8 cellular contexts compared by ENCODE assay signal in the genomic region with DNA sequence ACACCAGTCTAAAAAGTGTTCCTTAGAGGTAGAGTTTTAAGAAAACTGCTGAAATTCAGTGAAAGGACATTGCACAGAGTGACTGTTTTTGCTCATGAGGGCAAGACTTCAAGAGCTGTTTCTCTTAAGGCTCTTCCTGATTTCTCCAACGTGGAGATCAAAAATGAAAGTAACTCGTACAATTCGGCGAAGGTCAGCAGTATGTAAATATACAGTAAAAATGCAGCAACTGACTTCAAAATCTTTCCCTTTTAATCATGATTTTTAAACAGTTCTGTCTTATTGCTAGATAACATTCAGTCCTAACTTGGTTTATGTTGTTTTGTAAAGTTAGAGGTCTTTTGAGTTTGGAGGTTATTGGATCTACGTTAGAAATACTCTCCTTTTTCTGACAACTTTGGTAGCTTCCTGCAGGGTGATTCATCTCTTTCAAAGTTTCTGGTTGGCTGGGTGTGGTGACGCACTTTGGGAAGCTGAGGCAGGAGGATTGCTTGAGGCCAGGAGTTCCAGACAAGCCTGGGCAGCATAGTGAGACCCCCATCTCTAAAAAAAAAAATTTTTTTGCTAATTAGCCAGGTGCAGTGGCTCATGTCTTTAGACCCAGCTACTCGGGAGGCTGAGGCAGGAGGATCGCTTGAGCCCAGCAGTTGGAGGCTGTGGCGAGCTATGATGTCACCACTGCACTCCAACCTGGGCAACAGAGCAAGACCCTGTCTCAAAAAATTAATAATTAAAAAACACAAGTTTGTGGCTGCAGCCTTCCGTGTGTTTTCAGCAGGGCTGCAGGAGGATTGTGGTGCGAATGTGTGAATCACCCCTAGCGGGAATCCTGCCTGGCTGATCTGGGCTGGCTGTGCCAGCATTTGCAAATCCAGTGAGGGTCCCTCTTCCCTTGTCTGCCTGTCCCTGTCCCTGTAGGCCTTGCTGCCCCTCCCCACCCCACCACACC. TPM values are rescaled to one million over a fixed set of nuclear protein-coding genes. Genes with fewer than 3 reads are reported as not detected.
DNase-seq lines count a peak whose midpoint lies in the region; ATAC-seq and TF ChIP-seq lines count a peak whose summit lies in the region.

No MANE protein-coding gene starts in this region.

- H3K27ac ChIP-seq in Peyer's patch: peak overlapping the region; percentile 77 to 94 (median 88)

- no peaks in the 10 kb centered on the region for H3K9me3 Mint-ChIP-seq in activated CD4-positive, alpha-beta T cell treated with anti-CD3 and anti-CD28 coated beads for 36 hours (ENCODE audit: low read depth)
- no peaks in the 10 kb centered on the region for H3K9me3 Mint-ChIP-seq in central memory CD8-positive, alpha-beta T cell

- peaks cover 67% of the 10 kb centered on the region for H3K4me1 Mint-ChIP-seq in activated CD4-positive, alpha-beta T cell treated with anti-CD3 and anti-CD28 coated beads for 36 hours
- peaks cover 50% of the 10 kb centered on the region for H3K4me1 Mint-ChIP-seq in central memory CD8-positive, alpha-beta T cell

- peak overlapping the region; percentile 91 for H3K27ac Mint-ChIP-seq in activated CD4-positive, alpha-beta T cell treated with anti-CD3 and anti-CD28 coated beads for 36 hours
- peak overlapping the region; percentile 94 for H3K27ac Mint-ChIP-seq in central memory CD8-positive, alpha-beta T cell (ENCODE audit: low read depth)

- H3K9me3 ChIP-seq in Peyer's patch (no peaks in the 10 kb centered on the region), mononuclear cell (ENCODE audit: low read depth, low read length) (no peaks in the 10 kb centered on the region)

- H3K4me3 ChIP-seq in Peyer's patch (peak overlapping the region in 3 of 4 donors; percentile 40 to 42 (median 41)), mononuclear cell (ENCODE audit: low read length) (peak overlapping the region; percentile 34)

- CTCF ChIA-PET in activated CD4-positive, alpha-beta T cell treated with anti-CD3 and anti-CD28 coated beads for 36 hours (lab: Charles Lee): interaction anchor here (0.8 to 1.9 kb wide), 6 partner anchors 9 to 105 kb away, joined by 3 to 5 read pairs (median 4); no protein-coding TSS in a partner anchor

- TF ChIP-seq POLR2A in Peyer's patch (IDR thresholded peaks at IDR 0.05): peak; percentile 27 to 45

- peaks cover 0 to 19% (median 0%) of the 10 kb centered on the region in 3 donors for H3K36me3 ChIP-seq in Peyer's patch

- peak overlapping the region; percentile 68 for H3K4me3 Mint-ChIP-seq in activated CD4-positive, alpha-beta T cell treated with anti-CD3 and anti-CD28 coated beads for 36 hours
- peak overlapping the region; percentile 80 for H3K4me3 Mint-ChIP-seq in central memory CD8-positive, alpha-beta T cell

- peaks cover 0 to 39% (median 7%) of the 10 kb centered on the region in 4 donors for H3K4me1 ChIP-seq in Peyer's patch
- peaks cover 53% of the 10 kb centered on the region for H3K4me1 ChIP-seq in mononuclear cell (ENCODE audit: insufficient read depth, low read length)

- peaks cover 48% of the 10 kb centered on the region for H3K36me3 Mint-ChIP-seq in activated CD4-positive, alpha-beta T cell treated with anti-CD3 and anti-CD28 coated beads for 36 hours (ENCODE audit: low read depth)
- peaks cover 17% of the 10 kb centered on the region for H3K36me3 Mint-ChIP-seq in central memory CD8-positive, alpha-beta T cell (ENCODE audit: insufficient read depth)

- peak; percentile 31 for ATAC-seq in activated CD4-positive, alpha-beta T cell treated with anti-CD3 and anti-CD28 coated beads for 36 hours
- no peak for ATAC-seq in central memory CD8-positive, alpha-beta T cell (replicated peaks; ENCODE audit: extremely low read depth, poor library complexity, severe bottlenecking)
- no peak for ATAC-seq in HG03354 (IDR thresholded peaks at IDR 0.05; ENCODE audit: poor library complexity, severe bottlenecking, unreplicated experiment)

- POLR2A ChIA-PET in activated CD4-positive, alpha-beta T cell treated with anti-CD3 and anti-CD28 coated beads for 36 hours (lab: Charles Lee): interaction anchor here (0.7 to 1.4 kb wide), 4 partner anchors 30 to 105 kb away, joined by 3 to 9 read pairs (median 4); no protein-coding TSS in a partner anchor

- intact Hi-C loops in activated CD4-positive, alpha-beta T cell treated with anti-CD3 and anti-CD28 coated beads for 36 hours (cut with DNase I, micrococcal nuclease): loop anchor here (1.0 to 5.0 kb wide), 5 partner anchors 29 to 104 kb away; a partner anchor contains a TSS

- H3K27me3 Mint-ChIP-seq in activated CD4-positive, alpha-beta T cell treated with anti-CD3 and anti-CD28 coated beads for 36 hours: no peaks in the 10 kb centered on the region
- no peaks in the 10 kb centered on the region for H3K27me3 Mint-ChIP-seq in central memory CD8-positive, alpha-beta T cell

- H3K27me3 ChIP-seq in Peyer's patch (no peaks in the 10 kb centered on the region), mononuclear cell (ENCODE audit: insufficient read depth, low read length) (no peaks in the 10 kb centered on the region)

- DNase-seq in activated CD4-positive, alpha-beta T cell treated with anti-CD3 and anti-CD28 coated beads for 36 hours: peak; percentile 59
- DNase-seq in activated CD4-positive, alpha-beta T cell treated with anti-CD3 and anti-CD28 coated beads for 4 hours: no peak
- DNase-seq in Peyer's patch (peak in 2 of 3 donors; percentile 34 to 67), NCI-H2107 (lab: John Stamatoyannopoulos, UW) (no peak), COR-L47 (lab: John Stamatoyannopoulos, UW) (no peak)
- DNase-seq in central memory CD8-positive, alpha-beta T cell (ENCODE audit: low spot score in 2 of 2): no peak

- TF ChIP-seq CTCF in Peyer's patch (IDR thresholded peaks at IDR 0.05): no peak

RNA-seq across cellular contexts. Expression of a gene that starts 29.2 kb away (rescaled TPM):
- 10 to 100 TPM; 21.0 to 26.4 TPM for total RNA-seq in activated CD4-positive, alpha-beta T cell treated with anti-CD3 and anti-CD28 coated beads for 36 hours
- 10 to 100 TPM; 51.0 to 93.0 (median 69.9) TPM for total RNA-seq in Peyer's patch
- 34.5 TPM for total RNA-seq in mononuclear cell

Comparison
In these comparisons a context has a peak if more than half of its experiments do, and no peak if none do; other contexts are left out.
1. DNase-seq: peak in activated CD4-positive, alpha-beta T cell treated with anti-CD3 and anti-CD28 coated beads for 36 hours (single experiment) and Peyer's patch (2 of 3); none in activated CD4-positive, alpha-beta T cell treated with anti-CD3 and anti-CD28 coated beads for 4 hours (0 of 2), central memory CD8-positive, alpha-beta T cell (0 of 2), NCI-H2107 (single experiment) and COR-L47 (single experiment).